In the genomic region with DNA sequence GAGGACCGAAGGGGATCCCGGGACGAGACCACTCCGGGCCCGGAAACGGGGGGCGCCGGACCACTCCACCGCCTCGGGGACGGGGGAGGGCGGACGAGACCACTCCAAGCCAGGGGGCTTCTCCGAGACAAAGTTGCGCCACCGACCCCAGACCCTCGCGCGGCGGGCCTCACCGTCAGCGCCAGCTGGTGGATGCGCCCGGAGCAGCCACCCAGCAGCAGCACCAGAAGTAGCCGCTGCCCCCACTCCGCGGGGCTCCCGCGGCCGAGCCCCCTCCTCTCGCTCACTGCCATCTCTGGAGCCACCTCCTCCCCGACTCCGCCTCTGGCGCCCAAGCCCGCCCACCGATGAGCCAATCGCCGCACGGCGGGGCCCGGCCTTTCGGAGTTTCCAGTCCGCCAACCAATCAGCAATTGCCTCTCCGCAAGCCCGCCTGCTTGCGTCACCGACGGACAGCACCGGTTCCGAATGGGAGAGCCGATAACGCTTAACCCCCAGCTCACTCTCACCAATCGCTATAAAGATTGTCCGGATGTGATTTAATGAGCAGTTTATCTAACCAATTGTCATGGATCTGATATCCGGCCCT, we compare ENCODE assay signal across 8 cellular contexts. TPM values are rescaled to one million over a fixed set of nuclear protein-coding genes. Genes with fewer than 3 reads are reported as not detected.
DNase-seq lines count a peak whose midpoint lies in the region; ATAC-seq and TF ChIP-seq lines count a peak whose summit lies in the region.

A gene (minus strand): TSS at position 297 of the 589 bp plus-strand sequence. CDS start 4 bp downstream, at position 293.

- H3K9me3 Mint-ChIP-seq in activated T-helper 17 cell treated with anti-CD3 and anti-CD28 coated beads, Interleukin-2, amount 50 U/mL, for 72 hours, result no peaks in the 10 kb centered on the region
- H3K9me3 Mint-ChIP-seq in naive thymus-derived CD4-positive, alpha-beta T cell, result no peaks in the 10 kb centered on the region
- H3K9me3 Mint-ChIP-seq in stimulated activated naive B cell treated with anti-CD40 and anti-IgM and Interleukin-4, amounts not matched to agents 10 μg/mL and 1 μg/mL and 100 μg/mL, for 72 hours, result no peaks in the 10 kb centered on the region

- ATAC-seq in GM21737 (IDR thresholded peaks at IDR 0.05; ENCODE audit: unreplicated experiment), result peak; percentile 55
- ATAC-seq in activated T-helper 17 cell treated with anti-CD3 and anti-CD28 coated beads, Interleukin-2, amount 50 U/mL, for 72 hours (replicated peaks), result peak; percentile 85
- ATAC-seq in naive thymus-derived CD4-positive, alpha-beta T cell, result peak; percentile 85
- peak; percentile 74 to 79 for ATAC-seq in stimulated activated naive B cell treated with anti-CD40 and anti-IgM and Interleukin-4, amounts not matched to agents 10 μg/mL and 1 μg/mL and 100 μg/mL, for 72 hours (replicated peaks)

- no peak within 1 kb of the TSS for H3K4me3 ChIP-seq in KMS-11 (IDR thresholded peaks at IDR 0.05; ENCODE audit: insufficient read depth, low read depth, low read length)
- peak within 1 kb of the TSS; percentile 87 for H3K4me3 ChIP-seq in naive thymus-derived CD4-positive, alpha-beta T cell (ENCODE audit: low read length)

- intact Hi-C loops in naive thymus-derived CD4-positive, alpha-beta T cell (cut with micrococcal nuclease), result loop anchor here (1.0 to 10.0 kb wide), 26 partner anchors 30 to 1090 kb away; a partner anchor contains a TSS

- H3K27me3 Mint-ChIP-seq in activated T-helper 17 cell treated with anti-CD3 and anti-CD28 coated beads, Interleukin-2, amount 50 U/mL, for 72 hours, result no peaks in the 10 kb centered on the region
- peaks cover 0 to 3% (median 0%) of the 10 kb centered on the region in 5 donors for H3K27me3 Mint-ChIP-seq in naive thymus-derived CD4-positive, alpha-beta T cell
- no peaks in the 10 kb centered on the region for H3K27me3 Mint-ChIP-seq in stimulated activated naive B cell treated with anti-CD40 and anti-IgM and Interleukin-4, amounts not matched to agents 10 μg/mL and 1 μg/mL and 100 μg/mL, for 72 hours

- H3K27ac Mint-ChIP-seq in activated T-helper 17 cell treated with anti-CD3 and anti-CD28 coated beads, Interleukin-2, amount 50 U/mL, for 72 hours, result peak within 1 kb of the TSS; percentile 96
- peak within 1 kb of the TSS; percentile 90 to 99 (median 96) for H3K27ac Mint-ChIP-seq in naive thymus-derived CD4-positive, alpha-beta T cell
- peak within 1 kb of the TSS; percentile 98 for H3K27ac Mint-ChIP-seq in stimulated activated naive B cell treated with anti-CD40 and anti-IgM and Interleukin-4, amounts not matched to agents 10 μg/mL and 1 μg/mL and 100 μg/mL, for 72 hours

- peaks cover 35% of the 10 kb centered on the region for H3K4me1 ChIP-seq in KMS-11 (ENCODE audit: low read depth, poor library complexity, severe bottlenecking)
- peaks cover 31 to 32% of the 10 kb centered on the region in 2 donors for H3K4me1 ChIP-seq in naive thymus-derived CD4-positive, alpha-beta T cell (ENCODE audit: control insufficient read depth in 2 of 2, insufficient read depth in 2 of 2, low read length in 2 of 2)

- H3K9me3 ChIP-seq in naive thymus-derived CD4-positive, alpha-beta T cell (ENCODE audit: control insufficient read depth in 2 of 3, low read length in 3 of 3), result no peaks in the 10 kb centered on the region

- CTCF ChIA-PET in RWPE1 (lab: Yijun Ruan, JAX), result interaction anchor here (0.6 to 1.9 kb wide), 6 partner anchors 30 to 615 kb away, joined by 3 to 19 read pairs (median 4); a partner anchor contains a TSS
- CTCF ChIA-PET in naive thymus-derived CD4-positive, alpha-beta T cell (lab: Charles Lee), result interaction anchor here (0.8 to 2.9 kb wide), 8 partner anchors 17 to 220 kb away, joined by 3 to 64 read pairs (median 5); a partner anchor contains a TSS

- peak within 1 kb of the TSS; percentile 100 for H3K4me2 ChIP-seq in KMS-11

- peaks cover 56% of the 10 kb centered on the region for H3K36me3 Mint-ChIP-seq in activated T-helper 17 cell treated with anti-CD3 and anti-CD28 coated beads, Interleukin-2, amount 50 U/mL, for 72 hours (ENCODE audit: low read depth)
- peaks cover 0 to 15% (median 3%) of the 10 kb centered on the region in 5 donors for H3K36me3 Mint-ChIP-seq in naive thymus-derived CD4-positive, alpha-beta T cell
- peaks cover 14 to 30% of the 10 kb centered on the region in 2 donors for H3K36me3 Mint-ChIP-seq in stimulated activated naive B cell treated with anti-CD40 and anti-IgM and Interleukin-4, amounts not matched to agents 10 μg/mL and 1 μg/mL and 100 μg/mL, for 72 hours

- TF ChIP-seq CTCF in KMS-11 (conservative IDR thresholded peaks at IDR 0.05; ENCODE audit: low read depth, low read length) (no peak), RWPE1 (conservative IDR thresholded peaks at IDR 0.05; ENCODE audit: low read depth) (no peak)

- DNase-seq in DMS79 (lab: John Stamatoyannopoulos, UW), result peak; percentile 99
- peak; percentile 100 for DNase-seq in RWPE1 (ENCODE audit: low spot score)
- DNase-seq in fibroblast of gingiva (ENCODE audit: low read depth), result peak; percentile 100
- peak; percentile 94 to 100 (median 99) for DNase-seq in naive thymus-derived CD4-positive, alpha-beta T cell
- peak; percentile 100 for DNase-seq in stimulated activated naive B cell treated with anti-CD40 and anti-IgM and Interleukin-4, amounts not matched to agents 10 μg/mL and 1 μg/mL and 100 μg/mL, for 72 hours

- H3K27me3 ChIP-seq in KMS-11 (ENCODE audit: insufficient read depth, low read depth), result no peaks in the 10 kb centered on the region
- H3K27me3 ChIP-seq in naive thymus-derived CD4-positive, alpha-beta T cell (ENCODE audit: control insufficient read depth in 2 of 2, insufficient read depth in 2 of 2, low read length in 2 of 2), result no peaks in the 10 kb centered on the region

- POLR2A ChIA-PET in RWPE1 (lab: Yijun Ruan, JAX; ENCODE audit: low non-redundant PET), result interaction anchor here (1.1 kb wide), 1 partner anchor 30 kb away, joined by 3 read pairs; a partner anchor contains a TSS
- POLR2A ChIA-PET in naive thymus-derived CD4-positive, alpha-beta T cell (lab: Charles Lee), result interaction anchor here (0.6 to 3.1 kb wide), 15 partner anchors 12 to 518 kb away, joined by 3 to 35 read pairs (median 5); a partner anchor contains a TSS

- H3K9ac ChIP-seq in KMS-11, result peak within 1 kb of the TSS; percentile 60; the same call in 1 of the 2 replicates

- H3K4me1 Mint-ChIP-seq in activated T-helper 17 cell treated with anti-CD3 and anti-CD28 coated beads, Interleukin-2, amount 50 U/mL, for 72 hours, result peaks cover 23% of the 10 kb centered on the region
- H3K4me1 Mint-ChIP-seq in naive thymus-derived CD4-positive, alpha-beta T cell, result peaks cover 24 to 41% (median 37%) of the 10 kb centered on the region in 7 donors
- peaks cover 33 to 47% of the 10 kb centered on the region in 2 donors for H3K4me1 Mint-ChIP-seq in stimulated activated naive B cell treated with anti-CD40 and anti-IgM and Interleukin-4, amounts not matched to agents 10 μg/mL and 1 μg/mL and 100 μg/mL, for 72 hours

- H4K20me1 ChIP-seq in KMS-11 (ENCODE audit: insufficient read depth), result no peaks in the 10 kb centered on the region

- peaks cover 3% of the 10 kb centered on the region; the same call in 1 of the 2 replicates for H3K79me2 ChIP-seq in KMS-11 (ENCODE audit: insufficient read depth, low read depth)

- H2AFZ ChIP-seq in KMS-11 (ENCODE audit: low read depth), result peak within 1 kb of the TSS; percentile 93

- H3K4me3 Mint-ChIP-seq in activated T-helper 17 cell treated with anti-CD3 and anti-CD28 coated beads, Interleukin-2, amount 50 U/mL, for 72 hours, result peak within 1 kb of the TSS; percentile 94
- peak within 1 kb of the TSS; percentile 89 to 98 (median 96) for H3K4me3 Mint-ChIP-seq in naive thymus-derived CD4-positive, alpha-beta T cell
- peak within 1 kb of the TSS; percentile 89 to 90 for H3K4me3 Mint-ChIP-seq in stimulated activated naive B cell treated with anti-CD40 and anti-IgM and Interleukin-4, amounts not matched to agents 10 μg/mL and 1 μg/mL and 100 μg/mL, for 72 hours

- H3K36me3 ChIP-seq in KMS-11 (ENCODE audit: insufficient read depth), result no peaks in the 10 kb centered on the region
- H3K36me3 ChIP-seq in naive thymus-derived CD4-positive, alpha-beta T cell (ENCODE audit: control insufficient read depth in 2 of 3, insufficient read depth in 3 of 3, low read length in 3 of 3), result peaks cover 0 to 20% (median 4%) of the 10 kb centered on the region in 3 experiments

- H3K27ac ChIP-seq in KMS-11 (peak within 1 kb of the TSS; percentile 54), RWPE1 (peak within 1 kb of the TSS; percentile 98)
- H3K27ac ChIP-seq in naive thymus-derived CD4-positive, alpha-beta T cell (ENCODE audit: low read depth, low read length), result peak within 1 kb of the TSS; percentile 86

RNA-seq across cellular contexts. Expression of the gene that starts here (rescaled TPM):
- total RNA-seq in activated T-helper 17 cell treated with anti-CD3 and anti-CD28 coated beads, Interleukin-2, amount 50 U/mL, for 72 hours, result 10 to 100 TPM; 49.8 to 64.7 TPM
- total RNA-seq in naive thymus-derived CD4-positive, alpha-beta T cell, result 10 to 100 TPM; 36.1 to 81.6 (median 61.9) TPM
- polyA plus RNA-seq in naive thymus-derived CD4-positive, alpha-beta T cell, result 10 to 100 TPM; 70.6 to 96.5 TPM
